ENCODE assay signal across 8 cellular contexts in genomic region chr11:44316388-44317240, GRCh38. TPM values are rescaled to one million over a fixed set of nuclear protein-coding genes. Genes with fewer than 3 reads are reported as not detected.
DNase-seq lines count a peak whose midpoint lies in the region; ATAC-seq and TF ChIP-seq lines count a peak whose summit lies in the region.

No MANE protein-coding gene starts in this region.

- peaks cover 93% of the 10 kb centered on the region for H3K27me3 Mint-ChIP-seq in T-helper 17 cell

- DNase-seq in NCI-H446 (lab: John Stamatoyannopoulos, UW) (peak; percentile 48 to 50), NCI-H446 treated with DMSO at 0.1 percent for 48 hours (lab: John Stamatoyannopoulos, UW) (no peak), T-helper 17 cell (no peak), HT-29 (ENCODE audit: low spot score) (no peak), GM10248 (ENCODE audit: extremely low spot score) (no peak)
- no peak for DNase-seq in activated CD8-positive, alpha-beta memory T cell treated with anti-CD3 and anti-CD28 coated beads, Interleukin-2, amount 50 U/mL, for 4 hours

- H3K9me3 ChIP-seq in T-helper 17 cell (ENCODE audit: control insufficient read depth, low read length, poor library complexity, severe bottlenecking) (no peaks in the 10 kb centered on the region), iPS-20b (ENCODE audit: insufficient read depth, low read depth, low read length) (peaks cover 20% of the 10 kb centered on the region; the same call in 1 of the 2 replicates), stomach smooth muscle (ENCODE audit: control insufficient read depth in 2 of 2, low read length in 2 of 2) (no peaks in the 10 kb centered on the region)

- H3K9ac ChIP-seq in iPS-20b (ENCODE audit: low read depth, low read length) (no peak overlapping the region), stomach smooth muscle (ENCODE audit: low read length in 2 of 2) (no peak overlapping the region)

- peak overlapping the region; percentile 55; the same call in 1 of the 2 replicates for H3K4me3 ChIP-seq in iPS-20b (ENCODE audit: low read length)
- H3K4me3 ChIP-seq in stomach smooth muscle (ENCODE audit: low read length in 2 of 2): peak overlapping the region; percentile 43 to 63

- H3K4me3 Mint-ChIP-seq in T-helper 17 cell: peak overlapping the region; percentile 56

- no peak for TF ChIP-seq CTCF in GM10248 (IDR thresholded peaks at IDR 0.05; ENCODE audit: control extremely low read depth, extremely low read depth, low read depth, missing control alignments)

- no peaks in the 10 kb centered on the region for H3K36me3 ChIP-seq in iPS-20b (ENCODE audit: insufficient read depth, low read depth, low read length)
- no peaks in the 10 kb centered on the region for H3K36me3 ChIP-seq in stomach smooth muscle (ENCODE audit: control insufficient read depth in 2 of 2, insufficient read depth in 2 of 2, low read length in 2 of 2)

- ATAC-seq in T-helper 17 cell: no peak

- H3K27me3 ChIP-seq in iPS-20b (ENCODE audit: insufficient read depth, low read length) (peaks cover 100% of the 10 kb centered on the region), stomach smooth muscle (ENCODE audit: control insufficient read depth in 1 of 2, insufficient read depth in 2 of 2, low read length in 2 of 2) (peaks cover 81 to 90% of the 10 kb centered on the region in 2 donors)

- H3K27ac ChIP-seq in iPS-20b (ENCODE audit: low read length): no peak overlapping the region
- H3K27ac ChIP-seq in stomach smooth muscle (ENCODE audit: low read length): no peak overlapping the region

- no peaks in the 10 kb centered on the region for H3K36me3 Mint-ChIP-seq in T-helper 17 cell (ENCODE audit: low read depth)

- peaks cover 27% of the 10 kb centered on the region for H3K4me1 Mint-ChIP-seq in T-helper 17 cell

- peaks cover 4% of the 10 kb centered on the region for H3K4me1 ChIP-seq in iPS-20b (ENCODE audit: insufficient read depth, low read length)
- H3K4me1 ChIP-seq in stomach smooth muscle (ENCODE audit: control insufficient read depth, insufficient read depth, low read length): peaks cover 20% of the 10 kb centered on the region

- POLR2A ChIA-PET in GM10248 (lab: Yijun Ruan, JAX): no interaction called here

- H3K27ac Mint-ChIP-seq in T-helper 17 cell: no peak overlapping the region

- CTCF ChIA-PET in GM10248 (lab: Yijun Ruan, JAX): interaction anchor here (1.5 kb wide), 1 partner anchor 31 kb away, joined by 3 read pairs; no protein-coding TSS in a partner anchor

RNA-seq across cellular contexts. Expression of gene ALX4, which starts 6.7 kb away (rescaled TPM):
- not detected for total RNA-seq in T-helper 17 cell
- total RNA-seq in HT-29 (2014; rRNA removed; shearing (Covaris generic)): not detected in 2 replicates

Comparison
In these comparisons a context has a peak if more than half of its experiments do, and no peak if none do; other contexts are left out.
1. DNase-seq: peak in NCI-H446 (2 of 2); none in NCI-H446 treated with DMSO at 0.1 percent for 48 hours (single experiment), T-helper 17 cell (0 of 3), HT-29 (single experiment), GM10248 (single experiment) and activated CD8-positive, alpha-beta memory T cell treated with anti-CD3 and anti-CD28 coated beads, Interleukin-2, amount 50 U/mL, for 4 hours (single experiment).